10 cellular contexts compared by ENCODE assay signal in the genomic region with DNA sequence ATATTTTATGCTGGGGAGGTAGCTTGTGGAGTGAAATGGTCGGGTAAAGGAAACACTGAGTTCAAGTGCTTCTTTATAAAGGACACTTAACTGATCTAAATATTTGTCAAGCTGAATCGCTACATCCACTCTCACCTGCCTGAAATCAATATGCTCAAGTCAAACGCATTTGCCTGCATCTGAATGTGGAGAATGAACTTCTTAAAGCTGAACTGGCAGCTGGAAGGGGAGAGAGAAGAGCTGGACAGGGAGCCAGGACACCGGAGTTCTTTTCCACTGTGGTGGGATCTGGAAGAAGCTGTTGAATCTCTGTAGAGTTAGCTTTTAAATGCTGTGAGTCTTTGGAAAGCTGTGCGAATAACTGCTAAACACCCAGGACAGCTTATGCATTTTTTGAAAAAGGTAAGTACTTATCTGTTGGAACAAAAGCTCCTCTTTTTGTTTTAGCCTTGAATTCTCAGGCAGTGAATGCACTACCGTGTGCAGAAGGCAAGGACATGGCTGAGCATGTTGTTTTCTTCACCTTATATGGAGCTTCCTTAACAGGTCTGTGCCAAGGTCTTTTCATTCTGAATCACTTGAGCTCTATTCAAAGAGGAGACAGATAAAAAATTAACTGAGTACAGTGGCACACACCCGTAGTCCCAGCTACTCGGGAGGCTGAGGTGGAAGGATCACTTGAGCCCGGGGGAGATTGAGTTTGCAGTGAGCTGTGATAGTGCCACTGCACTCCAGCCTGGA.
DNase-seq lines count a peak whose midpoint lies in the region; ATAC-seq and TF ChIP-seq lines count a peak whose summit lies in the region.
"Had no signal": no experiment of that assay in that cellular context is flagged by ENCODE, and none has a peak within 500 bp of the region (broad histone marks: within the 10 kb centered on the region; RNA-seq: fewer than 3 reads in every experiment).

No MANE protein-coding gene starts in this region.

- H3K36me3 ChIP-seq in mesodermal cell (ENCODE audit: control insufficient read depth, insufficient read depth, low read length): no peaks in the 10 kb centered on the region
- no peaks in the 10 kb centered on the region for H3K36me3 ChIP-seq in Caco-2 (ENCODE audit: control insufficient read depth, insufficient read depth, low read length)
- H3K36me3 ChIP-seq: heart left ventricle had no signal

- TF ChIP-seq CTCF in Caco-2 (IDR thresholded peaks at IDR 0.05; ENCODE audit: insufficient read depth in 1 of 2, low read depth in 1 of 2, low read length in 1 of 2, severe bottlenecking in 1 of 2, unreplicated experiment in 1 of 2): no peak
- TF ChIP-seq CTCF in dorsolateral prefrontal cortex (IDR thresholded peaks at IDR 0.05 in 54 of 56, conservative IDR thresholded peaks at IDR 0.05 in 2 of 56; ENCODE audit: low read depth in 1 of 56, partially characterized antibody in 56 of 56): no peak

- no peaks in the 10 kb centered on the region for H3K27me3 ChIP-seq in Caco-2 (replicated peaks; ENCODE audit: control insufficient read depth, insufficient read depth, low read length)
- no peaks in the 10 kb centered on the region for H3K27me3 ChIP-seq in dorsolateral prefrontal cortex
- H3K27me3 ChIP-seq: heart left ventricle had no signal

- H3K9me3 ChIP-seq in mesodermal cell (ENCODE audit: control insufficient read depth, low read length) (no peaks in the 10 kb centered on the region), Caco-2 (no peaks in the 10 kb centered on the region)
- H3K9me3 ChIP-seq: heart left ventricle had no signal

- H3K4me1 ChIP-seq in mesodermal cell (ENCODE audit: control insufficient read depth, insufficient read depth, low read length, poor library complexity, severe bottlenecking): peaks cover 14% of the 10 kb centered on the region
- no peaks in the 10 kb centered on the region for H3K4me1 ChIP-seq in Caco-2

- intact Hi-C loops in Caco-2 (cut with micrococcal nuclease; ENCODE audit: unreplicated experiment) (no loop called here), dorsolateral prefrontal cortex (cut with DNase I) (no loop called here)

- H3K4me1 Mint-ChIP-seq in activated naive CD8-positive, alpha-beta T cell treated with anti-CD3 and anti-CD28 coated beads, Interleukin-2, amount 50 U/mL, for 24 hours: peaks cover 22% of the 10 kb centered on the region
- no peaks in the 10 kb centered on the region for H3K4me1 Mint-ChIP-seq in Caco-2 (ENCODE audit: low read depth, unreplicated experiment)

- WGBS in mesodermal cell (ENCODE audit: insufficient coverage in 2 of 2), 2 experiments: 88 to 94% methylated on average over 8 of the region's 9 CpGs

- peak overlapping the region; percentile 30 for H3K4me3 Mint-ChIP-seq in activated naive CD8-positive, alpha-beta T cell treated with anti-CD3 and anti-CD28 coated beads, Interleukin-2, amount 50 U/mL, for 24 hours
- no peak overlapping the region for H3K4me3 Mint-ChIP-seq in Caco-2 (ENCODE audit: unreplicated experiment)

- ATAC-seq in HG03354 (IDR thresholded peaks at IDR 0.05; ENCODE audit: poor library complexity, severe bottlenecking, unreplicated experiment) (peak; percentile 62), HG02642 (IDR thresholded peaks at IDR 0.05; ENCODE audit: poor library complexity, unreplicated experiment) (no peak)
- no peak for ATAC-seq in activated naive CD8-positive, alpha-beta T cell treated with anti-CD3 and anti-CD28 coated beads, Interleukin-2, amount 50 U/mL, for 24 hours

- H3K4me3 ChIP-seq in mesodermal cell (ENCODE audit: extremely low read depth, insufficient read depth, low read length, poor library complexity, severe bottlenecking): no peak overlapping the region
- no peak overlapping the region for H3K4me3 ChIP-seq in Caco-2 (ENCODE audit: low read depth, low read length)
- no peak overlapping the region for H3K4me3 ChIP-seq in dorsolateral prefrontal cortex
- H3K4me3 ChIP-seq: heart left ventricle had no signal

- DNase-seq in EH (ENCODE audit: low read depth) (peak; percentile 84), Caco-2 (no peak), KBM-7 (no peak), dorsolateral prefrontal cortex (no peak)
- no peak for DNase-seq in activated naive CD8-positive, alpha-beta T cell treated with anti-CD3 and anti-CD28 coated beads, Interleukin-2, amount 50 U/mL, for 24 hours
- DNase-seq: activated CD4-positive, CD25-positive, alpha-beta regulatory T cell had no signal

- in situ Hi-C loops in KBM-7 (cut with MboI; ENCODE audit: low pct_unique_long_range_greater_than_20kb, low sequenced_read_pairs): no loop called here

- CTCF ChIA-PET in Caco-2 (lab: Charles Lee): no interaction called here

- no peaks in the 10 kb centered on the region for H3K27me3 Mint-ChIP-seq in activated naive CD8-positive, alpha-beta T cell treated with anti-CD3 and anti-CD28 coated beads, Interleukin-2, amount 50 U/mL, for 24 hours
- peaks cover 2% of the 10 kb centered on the region for H3K27me3 Mint-ChIP-seq in Caco-2 (ENCODE audit: insufficient read depth, unreplicated experiment)

- H3K27ac ChIP-seq in mesodermal cell (ENCODE audit: low read depth, low read length, severe bottlenecking): peak overlapping the region; percentile 64
- H3K27ac ChIP-seq in dorsolateral prefrontal cortex: no peak overlapping the region

- H3K36me3 Mint-ChIP-seq in activated naive CD8-positive, alpha-beta T cell treated with anti-CD3 and anti-CD28 coated beads, Interleukin-2, amount 50 U/mL, for 24 hours (ENCODE audit: low read depth): no peaks in the 10 kb centered on the region
- no peaks in the 10 kb centered on the region for H3K36me3 Mint-ChIP-seq in Caco-2 (ENCODE audit: insufficient read depth, unreplicated experiment)

- H3K27ac Mint-ChIP-seq in activated naive CD8-positive, alpha-beta T cell treated with anti-CD3 and anti-CD28 coated beads, Interleukin-2, amount 50 U/mL, for 24 hours: no peak overlapping the region
- no peak overlapping the region for H3K27ac Mint-ChIP-seq in Caco-2 (ENCODE audit: unreplicated experiment)

- BruUV-seq in Caco-2 (replicated peaks; lab: Mats Ljungman, UMichigan): no TSS peak

- POLR2A ChIA-PET in Caco-2 (lab: Charles Lee): no interaction called here

- no peaks in the 10 kb centered on the region for H3K9me3 Mint-ChIP-seq in activated naive CD8-positive, alpha-beta T cell treated with anti-CD3 and anti-CD28 coated beads, Interleukin-2, amount 50 U/mL, for 24 hours
- no peaks in the 10 kb centered on the region for H3K9me3 Mint-ChIP-seq in Caco-2 (ENCODE audit: unreplicated experiment)
